In genomic region chr16:87316923-87317765, GRCh38 we compare ENCODE assay signal across 8 cellular contexts. TPM values are rescaled to one million over a fixed set of nuclear protein-coding genes. Genes with fewer than 3 reads are reported as not detected.
DNase-seq lines count a peak whose midpoint lies in the region; ATAC-seq, FAIRE-seq and TF ChIP-seq lines count a peak whose summit lies in the region.

TSS of gene C16orf95 (minus strand) at chr16:87317392. CDS start at chr16:87317242, 150 bp downstream.

- peak within 1 kb of the TSS; percentile 95 for H3K4me3 Mint-ChIP-seq in activated CD8-positive, alpha-beta memory T cell treated with anti-CD3 and anti-CD28 coated beads, Interleukin-2, amount 10 ng/mL, durations not matched to agents 7 days and 5 days

- no peak within 1 kb of the TSS for H2BK20ac ChIP-seq in H1 (ENCODE audit: low read length)

- no peak for TF ChIP-seq EP300 in H1 (IDR thresholded peaks at IDR 0.05; ENCODE audit: borderline replicate concordance in 1 of 2, low read depth in 2 of 2, low read length in 2 of 2)

- H2AK5ac ChIP-seq in H1 (ENCODE audit: low read depth, low read length) (no peak within 1 kb of the TSS), mesendoderm (ENCODE audit: low read length) (peak within 1 kb of the TSS; percentile 11)

- POLR2A ChIA-PET in H1 (lab: Charles Lee; ENCODE audit: partially characterized antibody), result interaction anchor here (0.5 to 3.3 kb wide), 16 partner anchors 9 to 261 kb away, joined by 3 to 17 read pairs (median 4); partner anchors contain the start of gene FBXO31

- H4K20me1 ChIP-seq in H1 (replicated peaks in 1 of 2; ENCODE audit: control insufficient read depth in 1 of 2, insufficient read depth in 2 of 2, low read length in 2 of 2), result no peaks in the 10 kb centered on the region

- peak within 1 kb of the TSS; percentile 34 for H3K4ac ChIP-seq in H1 (replicated peaks; ENCODE audit: insufficient read length, low read depth, low read length)
- peak within 1 kb of the TSS; percentile 94 for H3K4ac ChIP-seq in mesendoderm (ENCODE audit: low read depth, low read length)

- peaks cover 0 to 5% (median 3%) of the 10 kb centered on the region in 4 experiments; a peak in 5 of 7 replicates for H3K4me1 ChIP-seq in H1 (replicated peaks in 1 of 4; ENCODE audit: control insufficient read depth in 3 of 4, insufficient read depth in 4 of 4, low read length in 3 of 4)
- H3K4me1 ChIP-seq in mesendoderm (ENCODE audit: control insufficient read depth, low read depth, low read length), result peaks cover 2% of the 10 kb centered on the region

- no peaks in the 10 kb centered on the region for H3K9me3 ChIP-seq in H1 (ENCODE audit: insufficient read depth in 2 of 2, low read depth in 1 of 2, low read length in 1 of 2)

- H4K91ac ChIP-seq in H1 (replicated peaks; ENCODE audit: insufficient read length, low read length), result peak within 1 kb of the TSS; percentile 85

- peak; percentile 52 for TF ChIP-seq CTCF in D721Med (IDR thresholded peaks at IDR 0.05; ENCODE audit: insufficient read depth, missing control alignments)
- TF ChIP-seq CTCF in H1 (IDR thresholded peaks at IDR 0.05; ENCODE audit: control extremely low read depth in 1 of 3, insufficient read depth in 1 of 3, low read depth in 1 of 3, low read length in 3 of 3), result peak; percentile 34 to 73 (median 41)

- H2AFZ ChIP-seq in H1 (ENCODE audit: low read length), result peak within 1 kb of the TSS; percentile 47; the same call in 1 of the 2 replicates

- peak within 1 kb of the TSS; percentile 95 for H3K56ac ChIP-seq in H1 (replicated peaks; ENCODE audit: insufficient read length, low read depth, low read length)
- H3K56ac ChIP-seq in mesendoderm (ENCODE audit: low read length), result peak within 1 kb of the TSS; percentile 94

- H3K4me3 ChIP-seq in H1 (ENCODE audit: extremely low read depth in 1 of 4, insufficient read depth in 2 of 4, low read depth in 3 of 4, low read length in 4 of 4) (peak within 1 kb of the TSS; percentile 77 to 99 (median 94)), mesendoderm (ENCODE audit: low read length) (peak within 1 kb of the TSS; percentile 58)

- DNase-seq in D721Med (ENCODE audit: insufficient read length, low spot score) (peak; percentile 74), HUDEP-2 (lab: John Stamatoyannopoulos, UW; ENCODE audit: unreplicated experiment in 76 of 76) (peak in 74 of 76 experiments; percentile 62 to 96 (median 91)), NOMO-1 treated with DMSO at 0.1 percent for 48 hours (lab: John Stamatoyannopoulos, UW; ENCODE audit: unreplicated experiment) (peak; percentile 86), H1 (ENCODE audit: low read depth in 1 of 2, low spot score in 2 of 2) (peak; percentile 84 to 99), mesendoderm (peak; percentile 97)
- peak; percentile 96 for DNase-seq in activated CD8-positive, alpha-beta memory T cell treated with anti-CD3 and anti-CD28 coated beads, Interleukin-2, amount 10 ng/mL, durations not matched to agents 7 days and 5 days
- peak; percentile 91 for DNase-seq in stimulated activated CD8-positive, alpha-beta memory T cell treated with anti-CD3 and anti-CD28 coated beads, Interleukin-12 subunit alpha, Interleukin-12 subunit beta, amount 100 ng/mL, for 4 hours (ENCODE audit: low read depth)

- H2BK15ac ChIP-seq in H1 (ENCODE audit: low read length) (no peak within 1 kb of the TSS), mesendoderm (replicated peaks; ENCODE audit: low read depth) (no peak within 1 kb of the TSS)

- H3K27ac Mint-ChIP-seq in activated CD8-positive, alpha-beta memory T cell treated with anti-CD3 and anti-CD28 coated beads, Interleukin-2, amount 10 ng/mL, durations not matched to agents 7 days and 5 days, result peak within 1 kb of the TSS; percentile 99

- H3K36me3 ChIP-seq in H1 (ENCODE audit: control insufficient read depth in 2 of 4, insufficient read depth in 4 of 4, low read length in 3 of 4) (no peaks in the 10 kb centered on the region; a peak in 1 of 8 replicates), mesendoderm (ENCODE audit: control insufficient read depth, insufficient read depth, low read length) (no peaks in the 10 kb centered on the region)

- H3K23ac ChIP-seq in H1 (ENCODE audit: insufficient read length), result no peak within 1 kb of the TSS
- H3K23ac ChIP-seq in mesendoderm (ENCODE audit: low read length), result no peak within 1 kb of the TSS

- ATAC-seq in GM21390 (IDR thresholded peaks at IDR 0.05; ENCODE audit: unreplicated experiment), result peak; percentile 94
- ATAC-seq in activated CD8-positive, alpha-beta memory T cell treated with anti-CD3 and anti-CD28 coated beads, Interleukin-2, amount 10 ng/mL, durations not matched to agents 7 days and 5 days, result peak; percentile 96

- H4K8ac ChIP-seq in H1 (ENCODE audit: extremely low read depth, insufficient read depth, low read length) (peak within 1 kb of the TSS; percentile 98), mesendoderm (ENCODE audit: low read depth, low read length) (peak within 1 kb of the TSS; percentile 92)

- peaks cover 11% of the 10 kb centered on the region for H3K36me3 Mint-ChIP-seq in activated CD8-positive, alpha-beta memory T cell treated with anti-CD3 and anti-CD28 coated beads, Interleukin-2, amount 10 ng/mL, durations not matched to agents 7 days and 5 days

- no peaks in the 10 kb centered on the region for H3K9me3 Mint-ChIP-seq in activated CD8-positive, alpha-beta memory T cell treated with anti-CD3 and anti-CD28 coated beads, Interleukin-2, amount 10 ng/mL, durations not matched to agents 7 days and 5 days (ENCODE audit: low read depth)

- H2BK120ac ChIP-seq in H1 (replicated peaks; ENCODE audit: low read depth, low read length) (no peak within 1 kb of the TSS), mesendoderm (ENCODE audit: low read depth, low read length) (no peak within 1 kb of the TSS)

- H2BK12ac ChIP-seq in H1 (ENCODE audit: low read depth, low read length), result no peak within 1 kb of the TSS

- H3K27me3 Mint-ChIP-seq in activated CD8-positive, alpha-beta memory T cell treated with anti-CD3 and anti-CD28 coated beads, Interleukin-2, amount 10 ng/mL, durations not matched to agents 7 days and 5 days, result no peaks in the 10 kb centered on the region

- H3K18ac ChIP-seq in H1 (ENCODE audit: extremely low read depth, low read length), result peak within 1 kb of the TSS; percentile 64
- peak within 1 kb of the TSS; percentile 96 for H3K18ac ChIP-seq in mesendoderm (ENCODE audit: low read length)

- H3K4me1 Mint-ChIP-seq in activated CD8-positive, alpha-beta memory T cell treated with anti-CD3 and anti-CD28 coated beads, Interleukin-2, amount 10 ng/mL, durations not matched to agents 7 days and 5 days, result peaks cover 25% of the 10 kb centered on the region

- 4% methylated on average over 50 of the region's 65 CpGs; no CpG with 5 or more reads in 1 of the 2 experiments for WGBS in H1 (ENCODE audit: extremely low coverage in 1 of 2, insufficient coverage in 1 of 2, insufficient read length in 1 of 2, insufficient replicate concordance in 2 of 2, low coverage in 1 of 2, low lambda C conversion rate in 2 of 2, missing lambda C conversion rate in 1 of 2), 2 experiments
- no CpG with 5 or more reads among the region's 65 CpGs for WGBS in mesendoderm (ENCODE audit: extremely low coverage, insufficient coverage, low lambda C conversion rate)

- peaks cover 0 to 12% of the 10 kb centered on the region in 2 experiments; a peak in 2 of 4 replicates for H3K79me2 ChIP-seq in H1 (ENCODE audit: control insufficient read depth in 1 of 2, insufficient read depth in 2 of 2, low read length in 2 of 2)
- H3K79me2 ChIP-seq in mesendoderm (ENCODE audit: control insufficient read depth, insufficient read depth, low read length), result peaks cover 9% of the 10 kb centered on the region

- no peaks in the 10 kb centered on the region for H3K79me1 ChIP-seq in H1 (ENCODE audit: low read depth, low read length)
- peaks cover 6% of the 10 kb centered on the region for H3K79me1 ChIP-seq in mesendoderm (ENCODE audit: low read length)

- FAIRE-seq in D721Med (lab: Jason Lieb, UNC) (no peak), H1 (lab: Jason Lieb, UNC) (no peak)

- no peak within 1 kb of the TSS for H3K14ac ChIP-seq in H1 (ENCODE audit: insufficient read length)

- peak within 1 kb of the TSS; percentile 88 for H3K27ac ChIP-seq in H1 (ENCODE audit: low read depth, low read length)
- peak within 1 kb of the TSS; percentile 83 for H3K27ac ChIP-seq in mesendoderm (ENCODE audit: low read depth, low read length)

- H3K9ac ChIP-seq in H1 (replicated peaks in 1 of 4; ENCODE audit: extremely low read depth in 1 of 4, low read depth in 3 of 4, low read length in 3 of 4) (peak within 1 kb of the TSS; percentile 93 to 95 (median 94)), mesendoderm (ENCODE audit: low read length) (peak within 1 kb of the TSS; percentile 87)

- H3K23me2 ChIP-seq in H1 (ENCODE audit: low read depth, low read length), result peaks cover 5% of the 10 kb centered on the region; the same call in 1 of the 2 replicates

- TF ChIP-seq POLR2A in H1 (IDR thresholded peaks at IDR 0.05; ENCODE audit: control extremely low read depth in 1 of 2, low read depth in 2 of 2, low read length in 2 of 2), result peak; percentile 84 to 92

- H3K4me2 ChIP-seq in H1 (ENCODE audit: insufficient read depth in 1 of 2, low read depth in 2 of 2, low read length in 2 of 2) (peak within 1 kb of the TSS; percentile 80 to 97), mesendoderm (ENCODE audit: low read length) (peak within 1 kb of the TSS; percentile 87)

- H4K5ac ChIP-seq in H1 (ENCODE audit: insufficient read length, low read depth, low read length) (peak within 1 kb of the TSS; percentile 79), mesendoderm (ENCODE audit: low read length) (no peak within 1 kb of the TSS)

- peak in 1 of 2 experiments; percentile 32; a peak in 1 of 4 replicates for TF ChIP-seq RAD21 in H1 (IDR thresholded peaks at IDR 0.05 in 1 of 2, conservative IDR thresholded peaks at IDR 0.05 in 1 of 2; ENCODE audit: low read depth in 2 of 2, low read length in 2 of 2)

- H3K27me3 ChIP-seq in H1 (replicated peaks in 1 of 4; ENCODE audit: control insufficient read depth in 3 of 4, extremely low read depth in 1 of 4, insufficient read depth in 3 of 4, low read length in 3 of 4) (no peaks in the 10 kb centered on the region), mesendoderm (ENCODE audit: insufficient read depth, low read length, poor library complexity) (no peaks in the 10 kb centered on the region)

- H2BK5ac ChIP-seq in H1 (ENCODE audit: low read depth, low read length) (peak within 1 kb of the TSS; percentile 67), mesendoderm (ENCODE audit: low read length) (peak within 1 kb of the TSS; percentile 17)

- CTCF ChIA-PET in activated CD8-positive, alpha-beta memory T cell treated with anti-CD3 and anti-CD28 coated beads, Interleukin-2, amount 10 ng/mL, durations not matched to agents 7 days and 5 days (lab: Charles Lee), result interaction anchor here (0.6 to 3.2 kb wide), 14 partner anchors 7 to 1212 kb away, joined by 3 to 15 read pairs (median 4); partner anchors contain the start of gene FBXO31
- CTCF ChIA-PET in H1 (lab: Charles Lee; ENCODE audit: partially characterized antibody), result interaction anchor here (0.6 to 1.3 kb wide), 5 partner anchors 17 to 124 kb away, joined by 3 to 4 read pairs (median 3); no protein-coding TSS in a partner anchor

RNA-seq across cellular contexts. Expression of gene C16orf95, which starts in this region (rescaled TPM):
- 10 to 100 TPM; 11.2 to 13.6 TPM for total RNA-seq in activated CD8-positive, alpha-beta memory T cell treated with anti-CD3 and anti-CD28 coated beads, Interleukin-2, amount 10 ng/mL, durations not matched to agents 7 days and 5 days
- total RNA-seq in H1 (2021; fragmentation: NEBNext Ultra II Directional; extraction: Animal tissue kit (Norgen Biotek cat#: 25700)), result 5.4 and 6.0 TPM in 2 replicates
- polyA plus RNA-seq in H1 (2011; rRNA removed), result 5.0 and 8.4 TPM in 2 replicates
- 4.1 TPM for polyA plus RNA-seq in H1 (2011; cell fraction: cytosol; rRNA removed)
- 4.6 TPM for polyA plus RNA-seq in H1 (2011; cell fraction: nucleus; rRNA removed)
- 3.8 to 6.0 TPM (median 4.6 TPM) in 4 replicates for polyA plus RNA-seq in H1 (2012, experiment 1 of 2)
- polyA plus RNA-seq in H1 (2012, experiment 2 of 2), result 6.0 TPM
- 4.1 TPM for polyA plus RNA-seq in H1 (2013, experiment 1 of 2)
- polyA plus RNA-seq in H1 (2013, experiment 2 of 2), result 4.7 TPM
- polyA minus RNA-seq in H1 (2011; rRNA and poly(A)+ RNA removed), result 1.6 and 2.3 TPM in 2 replicates
- 2.8 TPM for polyA minus RNA-seq in H1 (2011; cell fraction: cytosol; rRNA and poly(A)+ RNA removed)
- polyA minus RNA-seq in H1 (2011; cell fraction: nucleus; rRNA and poly(A)+ RNA removed), result 4.9 TPM
- polyA plus RNA-seq in mesendoderm (2013, experiment 1 of 2), result 2.8 TPM
- 2.4 TPM for polyA plus RNA-seq in mesendoderm (2013, experiment 2 of 2)

Comparison
In these comparisons a context has a peak if more than half of its experiments do, and no peak if none do; other contexts are left out.
1. Peak in every context shown above with its lines: DNase-seq, ATAC-seq, H3K4me3 ChIP-seq and H3K27ac ChIP-seq.